Comparison of ENCODE assay signal across 1 cellular context in genomic region chr10:71085689-71086438, GRCh38.
A peak's percentile ranks its signal among the peaks of the same experiment; 100 is the strongest.
TF ChIP-seq lines count a peak whose summit lies in the region.

No MANE protein-coding gene starts in this region.

TF ChIP-seq in H1, 55 proteins besides CTCF, POLR2A, EP300 and RAD21 (continued from another document):
- TF ChIP-seq MAX (IDR thresholded peaks at IDR 0.05) (peak; percentile 76), SIRT6 (IDR thresholded peaks at IDR 0.05; ENCODE audit: low read length) (no peak), CBX8 (IDR thresholded peaks at IDR 0.05; ENCODE audit: borderline replicate concordance, low read depth, low read length) (no peak), USF2 (IDR thresholded peaks at IDR 0.05; ENCODE audit: low read length) (0 out of 2 replicates have a peak, but pooled peaks have one; percentile 14), ATF2 (IDR thresholded peaks at IDR 0.05; ENCODE audit: low read length) (no peak), PHF8 (conservative IDR thresholded peaks at IDR 0.05; ENCODE audit: low read depth, low read length) (no peak), TAF1 (IDR thresholded peaks at IDR 0.05; ENCODE audit: low read depth, low read length) (no peak), JUND (IDR thresholded peaks at IDR 0.05; ENCODE audit: low read length) (no peak), CREB1 (IDR thresholded peaks at IDR 0.05) (no peak), NRF1 (IDR thresholded peaks at IDR 0.05; ENCODE audit: low read depth, low read length) (no peak), EGR1 (IDR thresholded peaks at IDR 0.05; ENCODE audit: borderline replicate concordance, low read depth, low read length) (no peak), CEBPB (IDR thresholded peaks at IDR 0.05; ENCODE audit: low read depth, low read length) (no peak), CTBP2 (IDR thresholded peaks at IDR 0.05; ENCODE audit: borderline replicate concordance, insufficient read depth, insufficient read length, low read length) (no peak), ASH2L (IDR thresholded peaks at IDR 0.05; ENCODE audit: low read length) (no peak), TBP (IDR thresholded peaks at IDR 0.05; ENCODE audit: low read depth, low read length) (no peak), RBBP5 (IDR thresholded peaks at IDR 0.05; ENCODE audit: borderline replicate concordance, low read depth, low read length) (no peak), HDAC6 (IDR thresholded peaks at IDR 0.05; ENCODE audit: low read depth, low read length) (no peak), TCF12 (IDR thresholded peaks at IDR 0.05; ENCODE audit: low read depth, low read length) (no peak)
